ENCODE assay signal across 11 cellular contexts in the genomic region with DNA sequence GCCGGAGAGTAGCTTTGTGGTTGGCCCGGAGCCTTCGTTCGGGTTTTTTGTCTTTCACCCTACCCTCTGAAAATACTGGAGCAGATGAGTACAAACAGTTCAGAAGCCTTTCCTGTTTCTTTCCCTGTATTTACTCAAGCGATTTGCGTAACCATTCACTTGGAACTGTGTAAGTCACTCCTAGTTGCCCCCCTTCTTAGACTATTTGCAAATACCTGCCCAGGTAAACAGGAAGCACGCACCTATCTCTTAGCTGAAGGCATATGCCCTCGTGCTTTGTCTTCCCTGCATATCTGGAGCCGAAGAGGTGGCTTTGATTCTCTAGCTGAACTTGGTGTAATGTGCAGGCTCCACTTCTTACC. TPM values are rescaled to one million over a fixed set of nuclear protein-coding genes. Genes with fewer than 3 reads are reported as not detected.
A peak's percentile ranks its signal among the peaks of the same experiment; 100 is the strongest.
DNase-seq lines count a peak whose midpoint lies in the region; ATAC-seq, FAIRE-seq and TF ChIP-seq lines count a peak whose summit lies in the region.
"Had no signal": no experiment of that assay in that cellular context is flagged by ENCODE, and none has a peak within 500 bp of the region (broad histone marks: within the 10 kb centered on the region; RNA-seq: fewer than 3 reads in every experiment).

No MANE protein-coding gene starts in this region.

- peak overlapping the region; percentile 90 for H3K4me2 ChIP-seq in neural progenitor cell

- peak; percentile 51 for DNase-seq in DMS153 (lab: John Stamatoyannopoulos, UW)
- peak; percentile 69 for DNase-seq in NCI-H526 treated with DMSO at 0.1 percent for 48 hours (lab: John Stamatoyannopoulos, UW)
- no peak for DNase-seq in esophagus muscularis mucosa (ENCODE audit: extremely low spot score)
- no peak for DNase-seq in neural progenitor cell (ENCODE audit: low spot score)
- DNase-seq in GM19239 (ENCODE audit: insufficient read length, low spot score) = no peak
- no peak for DNase-seq in SK-N-DZ (ENCODE audit: low spot score)
- DNase-seq: hippocampal formation had no signal

- H2AFZ ChIP-seq in neural progenitor cell (replicated peaks) = peak overlapping the region; percentile 96

- peaks cover 14% of the 10 kb centered on the region for H3F3A ChIP-seq in neural progenitor cell (ENCODE audit: low read depth)

- peaks cover 2% of the 10 kb centered on the region for H3K9me3 Mint-ChIP-seq in neural progenitor cell

- no peaks in the 10 kb centered on the region for H3K36me3 ChIP-seq in esophagus muscularis mucosa
- no peaks in the 10 kb centered on the region for H3K36me3 ChIP-seq in neural progenitor cell

- peak overlapping the region; percentile 67 to 81 (median 77) for H3K4me3 ChIP-seq in esophagus muscularis mucosa
- H3K4me3 ChIP-seq in neural progenitor cell = peak overlapping the region; percentile 92
- H3K4me3 ChIP-seq: K562 had no signal

- peak overlapping the region; percentile 88 for H3K4me3 Mint-ChIP-seq in neural progenitor cell

- H3K4me1 Mint-ChIP-seq in neural progenitor cell = peaks cover 11% of the 10 kb centered on the region

- FAIRE-seq in GM19239 (lab: Jason Lieb, UNC) = no peak
- FAIRE-seq: K562 had no signal

- no peak overlapping the region for H3K9ac ChIP-seq in neural progenitor cell

- no peak for TF ChIP-seq POLR2A in esophagus muscularis mucosa (IDR thresholded peaks at IDR 0.05; ENCODE audit: low read depth)

- WGBS in esophagus muscularis mucosa = 57% methylated on average over 9 of the region's 9 CpGs

- no peak for TF ChIP-seq EP300 in esophagus muscularis mucosa (IDR thresholded peaks at IDR 0.05)

- H3K36me3 Mint-ChIP-seq in neural progenitor cell = no peaks in the 10 kb centered on the region

- no peak overlapping the region for H3K27ac Mint-ChIP-seq in neural progenitor cell
- H3K27ac Mint-ChIP-seq: activated naive CD4-positive, alpha-beta T cell treated with anti-CD3 and anti-CD28 coated beads, Interleukin-2, amount 50 U/mL, for 72 hours had no signal

- ATAC-seq in HG02884 (IDR thresholded peaks at IDR 0.05; ENCODE audit: unreplicated experiment) = no peak
- no peak for ATAC-seq in GM19452 (IDR thresholded peaks at IDR 0.05; ENCODE audit: unreplicated experiment)

- TF ChIP-seq CTCF in esophagus muscularis mucosa (IDR thresholded peaks at IDR 0.05) (no peak), neural progenitor cell (IDR thresholded peaks at IDR 0.05) (no peak)

- H3K27ac ChIP-seq in esophagus muscularis mucosa (replicated peaks in 1 of 4) (peak overlapping the region in 1 of 4 donors; percentile 82), neural progenitor cell (no peak overlapping the region)

- intact Hi-C loops in esophagus muscularis mucosa (cut with DNase I) = loop anchor here (5.0 kb wide), 1 partner anchor 97 kb away; no protein-coding TSS in a partner anchor

- H3K4me1 ChIP-seq in esophagus muscularis mucosa = peaks cover 10 to 31% (median 29%) of the 10 kb centered on the region in 4 donors
- peaks cover 3% of the 10 kb centered on the region for H3K4me1 ChIP-seq in neural progenitor cell

- peaks cover 7% of the 10 kb centered on the region for H4K20me1 ChIP-seq in neural progenitor cell (ENCODE audit: low read depth)

- H3K9me3 ChIP-seq in esophagus muscularis mucosa (no peaks in the 10 kb centered on the region), neural progenitor cell (ENCODE audit: low read depth) (no peaks in the 10 kb centered on the region)

- no peaks in the 10 kb centered on the region for H3K79me2 ChIP-seq in neural progenitor cell (ENCODE audit: low read depth)

- H3K27me3 ChIP-seq in esophagus muscularis mucosa (no peaks in the 10 kb centered on the region), neural progenitor cell (peaks cover 56% of the 10 kb centered on the region)

- peaks cover 55% of the 10 kb centered on the region for H3K27me3 Mint-ChIP-seq in neural progenitor cell (ENCODE audit: insufficient read depth, low read depth)

RNA-seq across cellular contexts. Expression of a gene that starts 1.4 kb away (rescaled TPM):
- 10 to 100 TPM; 14.6 to 37.4 (median 24.3) TPM for total RNA-seq in esophagus muscularis mucosa
- 10.0 and 15.0 TPM in 2 replicates for total RNA-seq in neural progenitor cell (ENCODE audit: low replicate concordance)
- 2.4 and 6.5 TPM in 2 replicates for polyA plus RNA-seq in SK-N-DZ (2014; cell fraction: cytosol; rRNA removed)
- 2.2 and 6.9 TPM in 2 replicates for polyA plus RNA-seq in SK-N-DZ (2014; cell fraction: nucleus; rRNA removed)
- total RNA-seq: activated naive CD4-positive, alpha-beta T cell treated with anti-CD3 and anti-CD28 coated beads, Interleukin-2, amount 50 U/mL, for 72 hours had no signal

Comparison
In these comparisons a context has a peak if more than half of its experiments do, and no peak if none do; other contexts are left out.
1. DNase-seq: peak in DMS153 (single experiment) and NCI-H526 treated with DMSO at 0.1 percent for 48 hours (single experiment); none in esophagus muscularis mucosa (single experiment), neural progenitor cell (single experiment), GM19239 (single experiment) and SK-N-DZ (single experiment).